Comparison of ENCODE assay signal across 1 cellular context in the genomic region with DNA sequence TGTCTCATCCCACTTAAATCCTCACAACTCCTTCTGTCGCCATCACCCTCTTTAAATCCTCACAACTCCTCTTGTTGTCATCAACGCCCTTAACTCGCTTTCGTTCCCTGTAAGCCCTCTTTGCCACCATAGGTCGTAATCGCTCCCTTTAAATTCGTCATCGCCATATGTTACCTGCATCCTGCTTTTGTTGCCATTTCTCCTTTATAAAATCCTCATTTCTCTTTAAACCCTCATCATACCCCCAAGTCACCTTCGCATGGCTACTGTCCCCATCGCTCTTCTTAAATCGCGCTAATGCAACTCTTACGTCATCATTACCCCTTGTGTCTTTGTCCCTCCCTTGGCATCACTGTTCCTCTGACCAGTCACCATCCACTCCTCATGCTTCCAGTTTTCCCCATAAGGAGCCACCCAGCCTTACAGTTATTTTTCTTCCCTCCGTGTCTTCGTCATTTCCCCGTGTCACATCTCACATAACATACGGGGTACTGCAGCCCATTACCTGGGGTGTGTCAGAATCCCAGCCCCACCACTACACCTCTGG.
TF ChIP-seq lines count a peak whose summit lies in the region.

No MANE protein-coding gene starts in this region.

TF ChIP-seq in K562, 482 proteins besides CTCF, POLR2A, EP300 and RAD21 (continues in another document):
- no peak for TF ChIP-seq ZNF583 (CRISPR knock-in tag; IDR thresholded peaks at IDR 0.05)
- peak; percentile 66 for TF ChIP-seq SMARCA4 (IDR thresholded peaks at IDR 0.05)
- TF ChIP-seq LEF1 (IDR thresholded peaks at IDR 0.05): no peak; the same call in 1 of the 2 replicates
- TF ChIP-seq NFRKB (IDR thresholded peaks at IDR 0.05; ENCODE audit: low read depth): peak; percentile 59; the same call in 1 of the 2 replicates
- TF ChIP-seq ELF2 (CRISPR knock-in tag; IDR thresholded peaks at IDR 0.05): no peak
- no peak for TF ChIP-seq ZFP30 (CRISPR knock-in tag; IDR thresholded peaks at IDR 0.05; ENCODE audit: borderline replicate concordance)
- peak; percentile 78 for TF ChIP-seq CREM (IDR thresholded peaks at IDR 0.05; ENCODE audit: low read depth)
- TF ChIP-seq MYNN (IDR thresholded peaks at IDR 0.05): no peak
- no peak for TF ChIP-seq MYNN (CRISPR knock-in tag; IDR thresholded peaks at IDR 0.05)
- peak; percentile 86 for TF ChIP-seq CEBPG (CRISPR knock-in tag; IDR thresholded peaks at IDR 0.05)
- TF ChIP-seq CEBPG (tag; conservative IDR thresholded peaks at IDR 0.05 in 1 of 2, IDR thresholded peaks at IDR 0.05 in 1 of 2): peak; percentile 91 to 92
- TF ChIP-seq HDAC1 (IDR thresholded peaks at IDR 0.05): peak in 1 of 2 experiments; percentile 71; a peak in 2 of 4 replicates
- 0 out of 4 replicates have a peak, but pooled peaks of 1 of the 2 experiments have one; percentile 37 for TF ChIP-seq FOXA3 (CRISPR knock-in tag; conservative IDR thresholded peaks at IDR 0.05 in 1 of 2, IDR thresholded peaks at IDR 0.05 in 1 of 2)
- TF ChIP-seq SNIP1 (IDR thresholded peaks at IDR 0.05; ENCODE audit: low read depth): 0 out of 2 replicates have a peak, but pooled peaks have one; percentile 36
- no peak for TF ChIP-seq PRMT5 (CRISPR knock-in tag; IDR thresholded peaks at IDR 0.05)
- no peak for TF ChIP-seq MAFF (IDR thresholded peaks at IDR 0.05; ENCODE audit: low read length)
- TF ChIP-seq HMGN3 (IDR thresholded peaks at IDR 0.05; ENCODE audit: borderline replicate concordance, extremely low read depth, insufficient read length, low read depth, low read length): no peak
- TF ChIP-seq, protein P1, sequence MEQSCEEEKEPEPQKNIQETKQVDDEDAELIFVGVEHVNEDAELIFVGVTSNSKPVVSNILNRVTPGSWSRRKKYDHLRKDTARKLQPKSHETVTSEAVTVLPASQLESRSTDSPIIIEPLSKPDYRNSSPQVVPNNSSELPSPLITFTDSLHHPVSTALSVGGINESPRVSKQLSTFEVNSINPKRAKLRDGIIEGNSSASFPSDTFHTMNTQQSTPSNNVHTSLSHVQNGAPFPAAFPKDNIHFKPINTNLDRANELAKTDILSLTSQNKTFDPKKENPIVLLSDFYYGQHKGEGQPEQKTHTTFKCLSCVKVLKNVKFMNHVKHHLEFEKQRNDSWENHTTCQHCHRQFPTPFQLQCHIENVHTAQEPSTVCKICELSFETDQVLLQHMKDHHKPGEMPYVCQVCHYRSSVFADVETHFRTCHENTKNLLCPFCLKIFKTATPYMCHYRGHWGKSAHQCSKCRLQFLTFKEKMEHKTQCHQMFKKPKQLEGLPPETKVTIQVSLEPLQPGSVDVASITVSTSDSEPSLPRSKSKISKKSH (CRISPR knock-in tag; IDR thresholded peaks at IDR 0.05): no peak
- TF ChIP-seq, protein P2, sequence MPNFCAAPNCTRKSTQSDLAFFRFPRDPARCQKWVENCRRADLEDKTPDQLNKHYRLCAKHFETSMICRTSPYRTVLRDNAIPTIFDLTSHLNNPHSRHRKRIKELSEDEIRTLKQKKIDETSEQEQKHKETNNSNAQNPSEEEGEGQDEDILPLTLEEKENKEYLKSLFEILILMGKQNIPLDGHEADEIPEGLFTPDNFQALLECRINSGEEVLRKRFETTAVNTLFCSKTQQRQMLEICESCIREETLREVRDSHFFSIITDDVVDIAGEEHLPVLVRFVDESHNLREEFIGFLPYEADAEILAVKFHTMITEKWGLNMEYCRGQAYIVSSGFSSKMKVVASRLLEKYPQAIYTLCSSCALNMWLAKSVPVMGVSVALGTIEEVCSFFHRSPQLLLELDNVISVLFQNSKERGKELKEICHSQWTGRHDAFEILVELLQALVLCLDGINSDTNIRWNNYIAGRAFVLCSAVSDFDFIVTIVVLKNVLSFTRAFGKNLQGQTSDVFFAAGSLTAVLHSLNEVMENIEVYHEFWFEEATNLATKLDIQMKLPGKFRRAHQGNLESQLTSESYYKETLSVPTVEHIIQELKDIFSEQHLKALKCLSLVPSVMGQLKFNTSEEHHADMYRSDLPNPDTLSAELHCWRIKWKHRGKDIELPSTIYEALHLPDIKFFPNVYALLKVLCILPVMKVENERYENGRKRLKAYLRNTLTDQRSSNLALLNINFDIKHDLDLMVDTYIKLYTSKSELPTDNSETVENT (CRISPR knock-in tag; IDR thresholded peaks at IDR 0.05): no peak
- TF ChIP-seq DPF2 (IDR thresholded peaks at IDR 0.05): peak; percentile 56; the same call in 1 of the 2 replicates
- TF ChIP-seq, protein P3, sequence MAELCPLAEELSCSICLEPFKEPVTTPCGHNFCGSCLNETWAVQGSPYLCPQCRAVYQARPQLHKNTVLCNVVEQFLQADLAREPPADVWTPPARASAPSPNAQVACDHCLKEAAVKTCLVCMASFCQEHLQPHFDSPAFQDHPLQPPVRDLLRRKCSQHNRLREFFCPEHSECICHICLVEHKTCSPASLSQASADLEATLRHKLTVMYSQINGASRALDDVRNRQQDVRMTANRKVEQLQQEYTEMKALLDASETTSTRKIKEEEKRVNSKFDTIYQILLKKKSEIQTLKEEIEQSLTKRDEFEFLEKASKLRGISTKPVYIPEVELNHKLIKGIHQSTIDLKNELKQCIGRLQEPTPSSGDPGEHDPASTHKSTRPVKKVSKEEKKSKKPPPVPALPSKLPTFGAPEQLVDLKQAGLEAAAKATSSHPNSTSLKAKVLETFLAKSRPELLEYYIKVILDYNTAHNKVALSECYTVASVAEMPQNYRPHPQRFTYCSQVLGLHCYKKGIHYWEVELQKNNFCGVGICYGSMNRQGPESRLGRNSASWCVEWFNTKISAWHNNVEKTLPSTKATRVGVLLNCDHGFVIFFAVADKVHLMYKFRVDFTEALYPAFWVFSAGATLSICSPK (IDR thresholded peaks at IDR 0.05; ENCODE audit: borderline replicate concordance): 0 out of 2 replicates have a peak, but pooled peaks have one; percentile 63
- peak; percentile 20; the same call in 1 of the 2 replicates for TF ChIP-seq L3MBTL2 (IDR thresholded peaks at IDR 0.05)
- peak; percentile 78 for TF ChIP-seq BRD9 (IDR thresholded peaks at IDR 0.05; ENCODE audit: low read depth, partially characterized antibody)
- TF ChIP-seq BACH1 (tag; IDR thresholded peaks at IDR 0.05): peak; percentile 60; the same call in 1 of the 2 replicates
- TF ChIP-seq U2AF2 (optimal IDR thresholded peaks at IDR 0.05; ENCODE audit: low read depth, low read length): no peak
- peak; percentile 64; the same call in 1 of the 2 replicates for TF ChIP-seq LARP7 (IDR thresholded peaks at IDR 0.05)
- TF ChIP-seq, protein P4, sequence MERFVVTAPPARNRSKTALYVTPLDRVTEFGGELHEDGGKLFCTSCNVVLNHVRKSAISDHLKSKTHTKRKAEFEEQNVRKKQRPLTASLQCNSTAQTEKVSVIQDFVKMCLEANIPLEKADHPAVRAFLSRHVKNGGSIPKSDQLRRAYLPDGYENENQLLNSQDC (CRISPR knock-in tag; IDR thresholded peaks at IDR 0.05): no peak
- no peak for TF ChIP-seq TOE1 (IDR thresholded peaks at IDR 0.05; ENCODE audit: borderline replicate concordance)
- no peak for TF ChIP-seq TOE1 (CRISPR knock-in tag; IDR thresholded peaks at IDR 0.05; ENCODE audit: borderline replicate concordance, low read depth)
- no peak for TF ChIP-seq ZNF717 (CRISPR knock-in tag; IDR thresholded peaks at IDR 0.05)
- TF ChIP-seq JUN (IDR thresholded peaks at IDR 0.05; ENCODE audit: borderline replicate concordance, low read depth, low read length): peak; percentile 43; the same call in 1 of the 2 replicates
- no peak for TF ChIP-seq JUN (CRISPR knock-in tag; IDR thresholded peaks at IDR 0.05; ENCODE audit: borderline replicate concordance)
- peak; percentile 82 for TF ChIP-seq CEBPB (tag; IDR thresholded peaks at IDR 0.05)
- no peak for TF ChIP-seq PML (IDR thresholded peaks at IDR 0.05; ENCODE audit: low read length)
- peak; percentile 94 for TF ChIP-seq ATF7 (IDR thresholded peaks at IDR 0.05)
- TF ChIP-seq SAFB2 (IDR thresholded peaks at IDR 0.05; ENCODE audit: borderline replicate concordance, low read depth, low read length, severe bottlenecking): no peak
- TF ChIP-seq, protein P5, sequence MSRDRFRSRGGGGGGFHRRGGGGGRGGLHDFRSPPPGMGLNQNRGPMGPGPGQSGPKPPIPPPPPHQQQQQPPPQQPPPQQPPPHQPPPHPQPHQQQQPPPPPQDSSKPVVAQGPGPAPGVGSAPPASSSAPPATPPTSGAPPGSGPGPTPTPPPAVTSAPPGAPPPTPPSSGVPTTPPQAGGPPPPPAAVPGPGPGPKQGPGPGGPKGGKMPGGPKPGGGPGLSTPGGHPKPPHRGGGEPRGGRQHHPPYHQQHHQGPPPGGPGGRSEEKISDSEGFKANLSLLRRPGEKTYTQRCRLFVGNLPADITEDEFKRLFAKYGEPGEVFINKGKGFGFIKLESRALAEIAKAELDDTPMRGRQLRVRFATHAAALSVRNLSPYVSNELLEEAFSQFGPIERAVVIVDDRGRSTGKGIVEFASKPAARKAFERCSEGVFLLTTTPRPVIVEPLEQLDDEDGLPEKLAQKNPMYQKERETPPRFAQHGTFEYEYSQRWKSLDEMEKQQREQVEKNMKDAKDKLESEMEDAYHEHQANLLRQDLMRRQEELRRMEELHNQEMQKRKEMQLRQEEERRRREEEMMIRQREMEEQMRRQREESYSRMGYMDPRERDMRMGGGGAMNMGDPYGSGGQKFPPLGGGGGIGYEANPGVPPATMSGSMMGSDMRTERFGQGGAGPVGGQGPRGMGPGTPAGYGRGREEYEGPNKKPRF (IDR thresholded peaks at IDR 0.05; ENCODE audit: low read depth, low read length): no peak
- 0 out of 2 replicates have a peak, but pooled peaks have one; percentile 32 for TF ChIP-seq ZNF766 (CRISPR knock-in tag; conservative IDR thresholded peaks at IDR 0.05)
- TF ChIP-seq, protein P6, sequence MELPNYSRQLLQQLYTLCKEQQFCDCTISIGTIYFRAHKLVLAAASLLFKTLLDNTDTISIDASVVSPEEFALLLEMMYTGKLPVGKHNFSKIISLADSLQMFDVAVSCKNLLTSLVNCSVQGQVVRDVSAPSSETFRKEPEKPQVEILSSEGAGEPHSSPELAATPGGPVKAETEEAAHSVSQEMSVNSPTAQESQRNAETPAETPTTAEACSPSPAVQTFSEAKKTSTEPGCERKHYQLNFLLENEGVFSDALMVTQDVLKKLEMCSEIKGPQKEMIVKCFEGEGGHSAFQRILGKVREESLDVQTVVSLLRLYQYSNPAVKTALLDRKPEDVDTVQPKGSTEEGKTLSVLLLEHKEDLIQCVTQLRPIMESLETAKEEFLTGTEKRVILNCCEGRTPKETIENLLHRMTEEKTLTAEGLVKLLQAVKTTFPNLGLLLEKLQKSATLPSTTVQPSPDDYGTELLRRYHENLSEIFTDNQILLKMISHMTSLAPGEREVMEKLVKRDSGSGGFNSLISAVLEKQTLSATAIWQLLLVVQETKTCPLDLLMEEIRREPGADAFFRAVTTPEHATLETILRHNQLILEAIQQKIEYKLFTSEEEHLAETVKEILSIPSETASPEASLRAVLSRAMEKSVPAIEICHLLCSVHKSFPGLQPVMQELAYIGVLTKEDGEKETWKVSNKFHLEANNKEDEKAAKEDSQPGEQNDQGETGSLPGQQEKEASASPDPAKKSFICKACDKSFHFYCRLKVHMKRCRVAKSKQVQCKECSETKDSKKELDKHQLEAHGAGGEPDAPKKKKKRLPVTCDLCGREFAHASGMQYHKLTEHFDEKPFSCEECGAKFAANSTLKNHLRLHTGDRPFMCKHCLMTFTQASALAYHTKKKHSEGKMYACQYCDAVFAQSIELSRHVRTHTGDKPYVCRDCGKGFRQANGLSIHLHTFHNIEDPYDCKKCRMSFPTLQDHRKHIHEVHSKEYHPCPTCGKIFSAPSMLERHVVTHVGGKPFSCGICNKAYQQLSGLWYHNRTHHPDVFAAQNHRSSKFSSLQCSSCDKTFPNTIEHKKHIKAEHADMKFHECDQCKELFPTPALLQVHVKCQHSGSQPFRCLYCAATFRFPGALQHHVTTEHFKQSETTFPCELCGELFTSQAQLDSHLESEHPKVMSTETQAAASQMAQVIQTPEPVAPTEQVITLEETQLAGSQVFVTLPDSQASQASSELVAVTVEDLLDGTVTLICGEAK (IDR thresholded peaks at IDR 0.05): peak; percentile 34; the same call in 1 of the 2 replicates
- TF ChIP-seq, protein P6 (CRISPR knock-in tag; IDR thresholded peaks at IDR 0.05): no peak
- TF ChIP-seq ZNF212 (CRISPR knock-in tag; IDR thresholded peaks at IDR 0.05): no peak
- TF ChIP-seq, protein P7, sequence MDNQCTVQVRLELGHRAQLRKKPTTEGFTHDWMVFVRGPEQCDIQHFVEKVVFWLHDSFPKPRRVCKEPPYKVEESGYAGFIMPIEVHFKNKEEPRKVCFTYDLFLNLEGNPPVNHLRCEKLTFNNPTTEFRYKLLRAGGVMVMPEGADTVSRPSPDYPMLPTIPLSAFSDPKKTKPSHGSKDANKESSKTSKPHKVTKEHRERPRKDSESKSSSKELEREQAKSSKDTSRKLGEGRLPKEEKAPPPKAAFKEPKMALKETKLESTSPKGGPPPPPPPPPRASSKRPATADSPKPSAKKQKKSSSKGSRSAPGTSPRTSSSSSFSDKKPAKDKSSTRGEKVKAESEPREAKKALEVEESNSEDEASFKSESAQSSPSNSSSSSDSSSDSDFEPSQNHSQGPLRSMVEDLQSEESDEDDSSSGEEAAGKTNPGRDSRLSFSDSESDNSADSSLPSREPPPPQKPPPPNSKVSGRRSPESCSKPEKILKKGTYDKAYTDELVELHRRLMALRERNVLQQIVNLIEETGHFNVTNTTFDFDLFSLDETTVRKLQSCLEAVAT (IDR thresholded peaks at IDR 0.05): 0 out of 4 replicates have a peak, but pooled peaks of 1 of the 2 experiments have one; percentile 62
